In the genomic region with DNA sequence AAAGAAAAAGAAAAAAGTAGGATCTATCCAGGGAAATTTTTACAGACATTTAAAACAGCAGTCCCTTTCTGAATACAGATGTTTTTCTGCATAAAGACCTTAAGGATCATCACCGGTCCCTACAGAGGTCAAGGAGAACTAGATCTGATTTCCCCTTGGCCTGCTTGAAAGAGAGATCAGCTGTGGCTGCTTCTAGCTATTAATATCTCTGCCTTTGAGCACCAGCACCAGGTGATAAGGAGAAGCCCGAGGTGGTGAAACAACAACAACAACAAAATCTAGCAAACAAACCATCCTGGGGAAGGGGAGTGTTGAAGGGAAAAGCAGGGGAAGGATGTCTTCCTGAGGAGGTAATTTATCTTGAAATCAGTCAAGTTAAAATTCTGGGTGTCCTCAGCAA, we compare ENCODE assay signal across 12 cellular contexts. TPM values are rescaled to one million over a fixed set of nuclear protein-coding genes. Genes with fewer than 3 reads are reported as not detected.
DNase-seq lines count a peak whose midpoint lies in the region; ATAC-seq and TF ChIP-seq lines count a peak whose summit lies in the region.
"Had no signal": no experiment of that assay in that cellular context is flagged by ENCODE, and none has a peak within 500 bp of the region (broad histone marks: within the 10 kb centered on the region; RNA-seq: fewer than 3 reads in every experiment).

No MANE protein-coding gene starts in this region.

- in situ Hi-C loops in mammary epithelial cell (cut with MboI; ENCODE audit: low sequenced_read_pairs in 2 of 2): no loop called here

- H3K27me3 Mint-ChIP-seq in MCF 10A (ENCODE audit: insufficient read depth, unreplicated experiment) (no peaks in the 10 kb centered on the region), T-cell (peaks cover 0 to 17% of the 10 kb centered on the region in 2 donors)
- H3K27me3 Mint-ChIP-seq in stimulated activated memory B cell treated with anti-CD40 and anti-IgM and Interleukin-4, amounts not matched to agents 10 μg/mL and 1 μg/mL and 100 μg/mL, for 72 hours: peaks cover 9% of the 10 kb centered on the region

- POLR2A ChIA-PET in MCF 10A (lab: Yijun Ruan, JAX): interaction anchor here (5.1 kb wide), 1 partner anchor 12 kb away, joined by 65 read pairs; no protein-coding TSS in a partner anchor
- POLR2A ChIA-PET in T-cell (lab: Charles Lee): no interaction called here

- H4K20me1 ChIP-seq in mammary epithelial cell (ENCODE audit: insufficient read depth, low read length): no peaks in the 10 kb centered on the region

- peaks cover 38% of the 10 kb centered on the region for H3K4me1 Mint-ChIP-seq in MCF 10A (ENCODE audit: insufficient read depth, unreplicated experiment)
- H3K4me1 Mint-ChIP-seq in stimulated activated memory B cell treated with anti-CD40 and anti-IgM and Interleukin-4, amounts not matched to agents 10 μg/mL and 1 μg/mL and 100 μg/mL, for 72 hours: peaks cover 15% of the 10 kb centered on the region
- H3K4me1 Mint-ChIP-seq in T-cell: no peaks in the 10 kb centered on the region

- H3K36me3 ChIP-seq in mammary epithelial cell (ENCODE audit: insufficient read depth, low read length): no peaks in the 10 kb centered on the region

- intact Hi-C loops in MCF 10A (cut with micrococcal nuclease) (no loop called here), mammary epithelial cell (cut with micrococcal nuclease) (no loop called here)

- H3K4me3 Mint-ChIP-seq in MCF 10A (ENCODE audit: unreplicated experiment): no peak overlapping the region
- H3K4me3 Mint-ChIP-seq in stimulated activated memory B cell treated with anti-CD40 and anti-IgM and Interleukin-4, amounts not matched to agents 10 μg/mL and 1 μg/mL and 100 μg/mL, for 72 hours: peak overlapping the region; percentile 19
- H3K4me3 Mint-ChIP-seq in T-cell: no peak overlapping the region
- H3K4me3 Mint-ChIP-seq: nephron progenitor cell had no signal

- no TSS peak for BruUV-seq in MCF 10A (replicated peaks; lab: Mats Ljungman, UMichigan)
- no TSS peak for BruUV-seq in mammary epithelial cell (replicated peaks; lab: Mats Ljungman, UMichigan)

- H3K9me3 ChIP-seq in mammary epithelial cell (replicated peaks; ENCODE audit: insufficient read depth, low read length): no peaks in the 10 kb centered on the region

- no peak overlapping the region for H3K27ac ChIP-seq in mammary epithelial cell (ENCODE audit: insufficient read depth, low read depth, low read length)
- H3K27ac ChIP-seq in coronary artery: no peak overlapping the region
- H3K27ac ChIP-seq: 22Rv1 had no signal

- CTCF ChIA-PET in MCF 10A (lab: Yijun Ruan, JAX): no interaction called here
- CTCF ChIA-PET in mammary epithelial cell (lab: Charles Lee; ENCODE audit: low non-redundant PET): no interaction called here
- CTCF ChIA-PET in T-cell (lab: Charles Lee): no interaction called here

- no peak for DNase-seq in MCF 10A (ENCODE audit: unreplicated experiment)
- no peak for DNase-seq in mammary epithelial cell
- no peak for DNase-seq in T-cell
- no peak for DNase-seq in activated T-cell treated with anti-CD3 and anti-CD28 coated beads, Interleukin-2, amount 50 U/mL, for 1 hour
- no peak for DNase-seq in coronary artery (ENCODE audit: low spot score)
- DNase-seq: DMS53, nephron progenitor cell, PC-3 had no signal

- H3K4me3 ChIP-seq in mammary epithelial cell (replicated peaks in 1 of 3; ENCODE audit: insufficient read depth in 1 of 3, low read depth in 2 of 3, low read length in 3 of 3) (no peak overlapping the region), coronary artery (no peak overlapping the region)

- WGBS in mammary epithelial cell (ENCODE audit: low coverage, missing lambda C conversion rate): 100% methylated on average over 2 of the region's 2 CpGs

- H3K27ac Mint-ChIP-seq in MCF 10A (ENCODE audit: low read depth, unreplicated experiment) (peak overlapping the region; percentile 3), T-cell (no peak overlapping the region)
- peak overlapping the region; percentile 68 for H3K27ac Mint-ChIP-seq in stimulated activated memory B cell treated with anti-CD40 and anti-IgM and Interleukin-4, amounts not matched to agents 10 μg/mL and 1 μg/mL and 100 μg/mL, for 72 hours

- H3K27me3 ChIP-seq in mammary epithelial cell (ENCODE audit: insufficient read depth, low read length): no peaks in the 10 kb centered on the region

- no peaks in the 10 kb centered on the region for H3K79me2 ChIP-seq in mammary epithelial cell (ENCODE audit: insufficient read depth, low read length)

- no peaks in the 10 kb centered on the region for H3K36me3 Mint-ChIP-seq in MCF 10A (ENCODE audit: insufficient read depth, unreplicated experiment)
- no peaks in the 10 kb centered on the region for H3K36me3 Mint-ChIP-seq in stimulated activated memory B cell treated with anti-CD40 and anti-IgM and Interleukin-4, amounts not matched to agents 10 μg/mL and 1 μg/mL and 100 μg/mL, for 72 hours
- H3K36me3 Mint-ChIP-seq in T-cell: no peaks in the 10 kb centered on the region

- ATAC-seq in HG02571 (IDR thresholded peaks at IDR 0.05; ENCODE audit: unreplicated experiment) (peak; percentile 40), HG03442 (IDR thresholded peaks at IDR 0.05; ENCODE audit: unreplicated experiment) (peak; percentile 29), T-cell (replicated peaks in 1 of 4) (no peak)
- peak; percentile 56 for ATAC-seq in stimulated activated memory B cell treated with anti-CD40 and anti-IgM and Interleukin-4, amounts not matched to agents 10 μg/mL and 1 μg/mL and 100 μg/mL, for 72 hours
- ATAC-seq: PC-3 had no signal

- H3K4me1 ChIP-seq in mammary epithelial cell (ENCODE audit: insufficient read depth, low read length): peaks cover 42% of the 10 kb centered on the region

- TF ChIP-seq CTCF in MCF 10A (IDR thresholded peaks at IDR 0.05; ENCODE audit: unreplicated experiment) (no peak), mammary epithelial cell (conservative IDR thresholded peaks at IDR 0.05 in 1 of 2, IDR thresholded peaks at IDR 0.05 in 1 of 2; ENCODE audit: extremely low read depth in 1 of 2, insufficient read depth in 1 of 2, low read depth in 1 of 2, low read length in 2 of 2) (no peak), coronary artery (IDR thresholded peaks at IDR 0.05) (no peak)

- no peak overlapping the region for H2AFZ ChIP-seq in mammary epithelial cell (ENCODE audit: low read depth, low read length)

- dilution Hi-C loops in mammary epithelial cell (cut with HindIII; ENCODE audit: low sequenced_read_pairs): no loop called here

- H3K4me2 ChIP-seq in mammary epithelial cell (ENCODE audit: insufficient read depth, low read depth, low read length): no peak overlapping the region

- H3K9me3 Mint-ChIP-seq in MCF 10A (ENCODE audit: unreplicated experiment) (no peaks in the 10 kb centered on the region), T-cell (no peaks in the 10 kb centered on the region)
- H3K9me3 Mint-ChIP-seq in stimulated activated memory B cell treated with anti-CD40 and anti-IgM and Interleukin-4, amounts not matched to agents 10 μg/mL and 1 μg/mL and 100 μg/mL, for 72 hours: no peaks in the 10 kb centered on the region

- H3K9ac ChIP-seq in mammary epithelial cell (ENCODE audit: insufficient read depth, low read length): no peak overlapping the region

RNA-seq across cellular contexts. Expression of gene ZNF366, which starts 42.1 kb away (rescaled TPM):
- total RNA-seq in MCF 10A (2022) (not detected in 2 replicates), mammary epithelial cell (not detected), T-cell (under 1 TPM in 2 of 5 donors, not detected in 3; 0.13 to 0.14 TPM)
- not detected for polyA plus RNA-seq in mammary epithelial cell
- not detected for polyA minus RNA-seq in mammary epithelial cell
- total RNA-seq: PC-3 had no signal

Comparison
In these comparisons a context has a peak if more than half of its experiments do, and no peak if none do; other contexts are left out.
1. H3K27ac Mint-ChIP-seq: peak in MCF 10A (single experiment) and stimulated activated memory B cell treated with anti-CD40 and anti-IgM and Interleukin-4, amounts not matched to agents 10 μg/mL and 1 μg/mL and 100 μg/mL, for 72 hours (single experiment); none in T-cell (0 of 2).
2. ATAC-seq: peak in HG02571 (single experiment), HG03442 (single experiment) and stimulated activated memory B cell treated with anti-CD40 and anti-IgM and Interleukin-4, amounts not matched to agents 10 μg/mL and 1 μg/mL and 100 μg/mL, for 72 hours (single experiment); none in T-cell (0 of 4).